In the genomic region with DNA sequence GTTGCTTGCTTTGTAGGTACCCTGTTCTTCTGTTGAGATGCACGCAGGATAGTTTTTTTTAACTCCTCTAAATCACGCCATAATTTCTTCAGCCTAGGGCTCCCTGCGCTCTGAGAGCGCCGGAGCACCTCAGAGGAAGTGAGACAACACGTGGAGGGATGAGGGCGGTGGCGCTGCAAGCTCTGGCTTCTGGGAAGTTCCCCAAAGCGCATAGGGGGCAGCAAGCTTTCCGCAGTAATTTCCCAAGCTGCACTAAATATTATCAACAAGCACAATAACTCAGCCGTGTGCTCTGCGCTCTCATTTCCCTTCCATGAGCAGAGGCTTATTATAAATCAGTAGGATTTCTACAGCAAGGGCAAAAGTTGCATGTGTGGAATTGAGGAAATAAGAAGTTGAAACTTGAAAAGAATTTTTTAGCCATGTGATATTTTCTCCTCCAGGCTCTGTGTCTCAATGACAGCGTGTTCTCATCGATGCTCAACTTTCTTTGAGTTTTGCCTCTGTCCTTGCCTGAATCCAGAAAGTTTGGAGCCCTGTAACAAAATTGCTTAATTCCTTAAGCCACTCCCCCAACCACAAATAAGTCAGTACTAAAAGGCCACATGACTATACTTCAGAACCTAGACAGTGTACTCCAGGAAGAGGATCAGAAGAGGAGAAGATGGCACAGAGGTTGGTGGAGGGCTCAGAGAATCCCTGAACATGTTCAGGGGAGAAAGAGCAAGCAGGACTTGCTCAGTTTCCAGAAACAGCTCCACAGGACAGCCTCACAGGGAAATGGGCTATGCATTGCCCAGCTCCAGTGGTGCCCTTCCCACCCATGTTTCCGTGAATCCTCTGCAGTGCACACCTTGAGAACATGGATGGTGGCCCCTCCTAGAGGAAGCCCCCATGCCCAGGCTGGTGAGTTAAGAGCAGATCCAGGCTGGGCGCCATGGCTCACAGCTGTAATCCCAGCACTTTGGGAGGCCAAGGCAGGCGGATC, we compare ENCODE assay signal across 9 cellular contexts.
DNase-seq lines count a peak whose midpoint lies in the region; ATAC-seq, FAIRE-seq and TF ChIP-seq lines count a peak whose summit lies in the region.
"Had no signal": no experiment of that assay in that cellular context is flagged by ENCODE, and none has a peak within 500 bp of the region (broad histone marks: within the 10 kb centered on the region; RNA-seq: fewer than 3 reads in every experiment).

No MANE protein-coding gene starts in this region.

- FAIRE-seq in HTR-8/SVneo (lab: Jason Lieb, UNC), result no peak

- DNase-seq in HT1080 (ENCODE audit: low read depth), result peak; percentile 32
- DNase-seq in globus pallidus (ENCODE audit: low spot score), result peak; percentile 18
- DNase-seq in DMS 273 (lab: John Stamatoyannopoulos, UW; ENCODE audit: unreplicated experiment), result no peak
- no peak for DNase-seq in dermis blood vessel endothelial cell
- DNase-seq in coronary artery (ENCODE audit: low spot score), result no peak
- DNase-seq in HTR-8/SVneo (ENCODE audit: insufficient read length, low spot score), result no peak

- ATAC-seq in GM21529 (IDR thresholded peaks at IDR 0.05; ENCODE audit: unreplicated experiment), result peak; percentile 87

- H3K27ac ChIP-seq in coronary artery, result no peak overlapping the region
- H3K27ac ChIP-seq: neutrophil had no signal

- TF ChIP-seq CTCF in GM12873 (IDR thresholded peaks at IDR 0.05; ENCODE audit: insufficient read depth, low read depth, low read length, missing control alignments) (peak; percentile 59), coronary artery (IDR thresholded peaks at IDR 0.05) (no peak)

- H3K4me3 ChIP-seq in coronary artery, result no peak overlapping the region

Comparison
In these comparisons a context has a peak if more than half of its experiments do, and no peak if none do; other contexts are left out.
1. DNase-seq: peak in HT1080 (single experiment) and globus pallidus (single experiment); none in DMS 273 (single experiment), dermis blood vessel endothelial cell (single experiment), coronary artery (single experiment) and HTR-8/SVneo (single experiment).